Comparison of ENCODE assay signal across 8 cellular contexts in the genomic region with DNA sequence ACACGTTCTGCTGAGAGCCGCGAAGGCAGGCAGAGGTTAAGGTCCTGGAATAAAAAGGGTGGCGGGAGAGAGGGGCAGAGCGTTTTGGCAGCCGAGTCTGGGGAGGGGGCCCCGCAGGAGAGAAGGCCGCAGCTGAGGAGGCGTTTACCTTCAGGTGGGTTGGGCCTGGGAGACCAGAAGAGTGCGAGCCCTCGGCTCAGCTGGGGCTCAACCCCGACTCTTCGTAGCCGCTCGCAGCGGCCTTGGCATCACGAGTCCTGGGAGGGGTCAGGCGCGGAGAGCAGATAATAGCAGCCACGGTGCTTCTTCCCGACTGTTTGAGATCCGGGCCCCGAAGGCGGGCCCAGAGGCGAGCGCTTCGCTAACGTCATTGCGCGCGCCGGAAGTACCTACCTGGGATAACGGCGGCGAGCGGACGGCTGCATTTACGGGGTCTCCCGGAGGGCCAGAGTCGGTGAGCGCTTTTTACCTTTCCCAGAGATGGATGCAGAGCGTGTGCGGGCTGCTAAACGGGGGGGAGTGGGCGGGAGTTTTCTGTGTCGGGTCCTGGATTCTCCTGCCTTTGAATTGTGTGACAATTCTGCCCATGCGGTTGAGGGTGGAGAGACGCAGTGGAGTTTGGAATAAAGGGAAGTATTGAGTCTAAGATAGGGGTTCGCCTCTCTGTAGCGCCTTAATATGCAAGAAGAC. TPM values are rescaled to one million over a fixed set of nuclear protein-coding genes. Genes with fewer than 3 reads are reported as not detected.
DNase-seq lines count a peak whose midpoint lies in the region; ATAC-seq and TF ChIP-seq lines count a peak whose summit lies in the region.

A gene with protein sequence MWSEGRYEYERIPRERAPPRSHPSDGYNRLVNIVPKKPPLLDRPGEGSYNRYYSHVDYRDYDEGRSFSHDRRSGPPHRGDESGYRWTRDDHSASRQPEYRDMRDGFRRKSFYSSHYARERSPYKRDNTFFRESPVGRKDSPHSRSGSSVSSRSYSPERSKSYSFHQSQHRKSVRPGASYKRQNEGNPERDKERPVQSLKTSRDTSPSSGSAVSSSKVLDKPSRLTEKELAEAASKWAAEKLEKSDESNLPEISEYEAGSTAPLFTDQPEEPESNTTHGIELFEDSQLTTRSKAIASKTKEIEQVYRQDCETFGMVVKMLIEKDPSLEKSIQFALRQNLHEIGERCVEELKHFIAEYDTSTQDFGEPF (plus strand): TSS at position 392 of the 690 bp plus-strand sequence. CDS start 9,736 bp downstream, outside the sequence.
A gene with protein sequence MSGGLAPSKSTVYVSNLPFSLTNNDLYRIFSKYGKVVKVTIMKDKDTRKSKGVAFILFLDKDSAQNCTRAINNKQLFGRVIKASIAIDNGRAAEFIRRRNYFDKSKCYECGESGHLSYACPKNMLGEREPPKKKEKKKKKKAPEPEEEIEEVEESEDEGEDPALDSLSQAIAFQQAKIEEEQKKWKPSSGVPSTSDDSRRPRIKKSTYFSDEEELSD (minus strand): TSS at position 319 of the 690 bp plus-strand sequence. CDS start 1,992 bp downstream, outside the sequence.

- H3K27me3 ChIP-seq in right cardiac atrium (ENCODE audit: control insufficient read depth, insufficient read depth) (no peaks in the 10 kb centered on the region), uterus (no peaks in the 10 kb centered on the region)

- peak within 1 kb of the TSS; percentile 91 for H3K27ac ChIP-seq in right cardiac atrium (ENCODE audit: low read length)
- peak within 1 kb of the TSS; percentile 90 to 93 for H3K27ac ChIP-seq in uterus

- H3K9me3 ChIP-seq in T-helper 17 cell (ENCODE audit: control insufficient read depth, low read length, poor library complexity, severe bottlenecking), result no peaks in the 10 kb centered on the region
- no peaks in the 10 kb centered on the region for H3K9me3 ChIP-seq in right cardiac atrium (ENCODE audit: control insufficient read depth, low read length)
- no peaks in the 10 kb centered on the region for H3K9me3 ChIP-seq in uterus

- peak; percentile 98 for ATAC-seq in HG02798 (IDR thresholded peaks at IDR 0.05; ENCODE audit: poor library complexity, unreplicated experiment)
- ATAC-seq in T-helper 17 cell, result peak; percentile 92
- ATAC-seq in right cardiac atrium, result peak; percentile 99

- peak within 1 kb of the TSS; percentile 99 for H3K27ac Mint-ChIP-seq in T-helper 17 cell

- peak; percentile 43 to 56 for TF ChIP-seq POLR2A in uterus (IDR thresholded peaks at IDR 0.05)

- H3K4me1 ChIP-seq in right cardiac atrium (ENCODE audit: control insufficient read depth, insufficient read depth, low read length), result peaks cover 4% of the 10 kb centered on the region
- H3K4me1 ChIP-seq in uterus, result no peaks in the 10 kb centered on the region

- in situ Hi-C loops in GM13977 (cut with MboI; ENCODE audit: low pct_unique_long_range_greater_than_20kb, low sequenced_read_pairs, unreplicated experiment), result loop anchor here (25.0 kb wide), 1 partner anchor 189 kb away; a partner anchor contains a TSS

- H3K4me3 ChIP-seq in right cardiac atrium (ENCODE audit: low read length) (peak within 1 kb of the TSS; percentile 89), uterus (peak within 1 kb of the TSS; percentile 78 to 82)

- intact Hi-C loops in right cardiac atrium (cut with DNase I), result loop anchor here in 2 of 4 donors (10.0 kb wide), 1 partner anchor 91 kb away; a partner anchor contains a TSS
- intact Hi-C loops in uterus (cut with DNase I; ENCODE audit: low total_unique reads), result no loop called here

- H3K36me3 ChIP-seq in uterus, result no peaks in the 10 kb centered on the region

- DNase-seq in GM13977 (ENCODE audit: low spot score) (peak; percentile 82), NCI-H1417 treated with DMSO at 0.1 percent for 48 hours (lab: John Stamatoyannopoulos, UW) (peak; percentile 55), T-helper 17 cell (peak; percentile 64 to 73 (median 70)), amygdala (lab: John Stamatoyannopoulos, UW) (peak in 54 of 56 donors; percentile 18 to 86 (median 66)), right cardiac atrium (peak; percentile 86 to 93 (median 91)), pulmonary artery endothelial cell (ENCODE audit: low read depth, low spot score) (peak; percentile 8), uterus (peak; percentile 79 to 85)

- TF ChIP-seq CTCF in GM13977 (IDR thresholded peaks at IDR 0.05; ENCODE audit: extremely low read depth, insufficient read depth, missing control alignments), result no peak
- TF ChIP-seq CTCF in uterus (IDR thresholded peaks at IDR 0.05), result no peak

- WGBS in right cardiac atrium, result under 1% methylated on average over 50 of the region's 50 CpGs

- peaks cover 9% of the 10 kb centered on the region for H3K36me3 Mint-ChIP-seq in T-helper 17 cell (ENCODE audit: low read depth)

- no peaks in the 10 kb centered on the region for H3K27me3 Mint-ChIP-seq in T-helper 17 cell

- H3K4me3 Mint-ChIP-seq in T-helper 17 cell, result peak within 1 kb of the TSS; percentile 98

- peaks cover 39% of the 10 kb centered on the region for H3K4me1 Mint-ChIP-seq in T-helper 17 cell

RNA-seq across cellular contexts. Expression of the first gene that starts in this region (rescaled TPM):
- total RNA-seq in T-helper 17 cell (10 to 100 TPM; 90.9 to 91.8 TPM), right cardiac atrium (10 to 100 TPM; 39.2 to 48.8 (median 43.3) TPM), pulmonary artery endothelial cell (72.9 and 75.6 TPM in 2 replicates), uterus (100 to 1,000 TPM in 1 of 4 donors, 10 to 100 TPM in 3; 20.2 to 124 (median 53.3) TPM)
- 42.4 TPM for polyA plus RNA-seq in right cardiac atrium

RNA-seq across cellular contexts. Expression of the second gene that starts in this region (rescaled TPM):
- total RNA-seq in T-helper 17 cell (10 to 100 TPM; 26.1 to 32.0 TPM), right cardiac atrium (10 to 100 TPM; 52.3 to 59.6 (median 56.9) TPM), pulmonary artery endothelial cell (25.9 and 26.5 TPM in 2 replicates), uterus (10 to 100 TPM; 19.8 to 44.1 (median 29.4) TPM)
- polyA plus RNA-seq in right cardiac atrium, result 42.8 TPM

Comparison
In these comparisons a context has a peak if more than half of its experiments do, and no peak if none do; other contexts are left out.
1. Peak in every context shown above with its lines: DNase-seq, ATAC-seq, H3K4me3 ChIP-seq and H3K27ac ChIP-seq.
2. DNase-seq: peak in every context shown above with its lines; median percentile 91 in right cardiac atrium; 82 in GM13977; 82 in uterus; 70 in T-helper 17 cell; 66 in amygdala; 55 in NCI-H1417 treated with DMSO at 0.1 percent for 48 hours; 8 in pulmonary artery endothelial cell.